In the genomic region with DNA sequence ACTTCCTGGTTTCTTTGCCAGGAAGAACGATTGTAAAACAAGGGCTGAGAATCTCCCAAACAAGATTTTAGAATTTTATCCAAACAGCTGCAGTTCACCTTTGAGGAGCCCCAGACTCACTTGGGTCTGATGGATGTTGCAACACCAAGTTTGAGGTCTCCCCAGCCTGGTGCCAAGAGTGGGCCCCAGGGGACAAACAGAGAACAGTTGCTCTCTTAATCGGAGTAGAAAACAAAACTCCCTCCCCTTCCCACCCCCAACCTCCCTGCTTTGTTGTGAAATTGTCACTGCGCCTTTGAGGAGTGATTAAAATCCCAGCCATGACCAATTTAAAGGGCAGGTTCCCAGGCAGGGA, we compare ENCODE assay signal across 10 cellular contexts.
DNase-seq lines count a peak whose midpoint lies in the region; TF ChIP-seq lines count a peak whose summit lies in the region.
"Had no signal": no experiment of that assay in that cellular context is flagged by ENCODE, and none has a peak within 500 bp of the region (broad histone marks: within the 10 kb centered on the region; RNA-seq: fewer than 3 reads in every experiment).

No MANE protein-coding gene starts in this region.

- DNase-seq in AG20443 (ENCODE audit: low spot score), result peak; percentile 23
- peak; percentile 35 for DNase-seq in MV-4-11 (lab: John Stamatoyannopoulos, UW)
- no peak for DNase-seq in nephron progenitor cell
- no peak for DNase-seq in NCI-H446 treated with DMSO at 0.1 percent for 48 hours (lab: John Stamatoyannopoulos, UW)
- DNase-seq in NCI-H1930 (lab: John Stamatoyannopoulos, UW), result no peak
- DNase-seq in SHP77 treated with DMSO at 0.1 percent for 48 hours (lab: John Stamatoyannopoulos, UW), result no peak
- no peak for DNase-seq in pons (ENCODE audit: low spot score)
- DNase-seq: CD4-positive, CD25-positive, alpha-beta regulatory T cell; trophoblast cell had no signal

- H3K36me3 ChIP-seq in duodenal mucosa (ENCODE audit: control insufficient read depth in 1 of 2, insufficient read depth in 2 of 2, low read length in 2 of 2), result no peaks in the 10 kb centered on the region

- H3K9me3 Mint-ChIP-seq in nephron progenitor cell, result peaks cover 17% of the 10 kb centered on the region
- H3K9me3 Mint-ChIP-seq: CD4-positive, CD25-positive, alpha-beta regulatory T cell had no signal

- no peak for TF ChIP-seq CTCF in nephron progenitor cell (IDR thresholded peaks at IDR 0.05)

- H3K4me1 ChIP-seq in duodenal mucosa (ENCODE audit: control insufficient read depth in 1 of 2, insufficient read depth in 2 of 2, low read length in 2 of 2), result peaks cover 47 to 55% of the 10 kb centered on the region in 2 donors

- peak overlapping the region in 1 of 2 donors; percentile 42 for H3K4me3 ChIP-seq in duodenal mucosa (ENCODE audit: low read depth in 1 of 2, low read length in 2 of 2)

- H3K27me3 ChIP-seq in duodenal mucosa (ENCODE audit: control insufficient read depth in 1 of 2, insufficient read depth in 2 of 2, low read length in 2 of 2), result no peaks in the 10 kb centered on the region

- peaks cover 20% of the 10 kb centered on the region for H3K36me3 Mint-ChIP-seq in nephron progenitor cell (ENCODE audit: low read depth)

- H3K27ac ChIP-seq in duodenal mucosa (ENCODE audit: low read depth, low read length), result peak overlapping the region; percentile 14

- peak overlapping the region; percentile 98 for H3K27ac Mint-ChIP-seq in nephron progenitor cell

- H3K4me1 Mint-ChIP-seq in nephron progenitor cell, result peaks cover 82% of the 10 kb centered on the region

- peak overlapping the region; percentile 60 for H3K4me3 Mint-ChIP-seq in nephron progenitor cell
- H3K4me3 Mint-ChIP-seq: CD4-positive, CD25-positive, alpha-beta regulatory T cell had no signal

- no peaks in the 10 kb centered on the region for H3K9me3 ChIP-seq in duodenal mucosa (ENCODE audit: control insufficient read depth in 1 of 2, low read length in 2 of 2)

- no peak overlapping the region for H3K9ac ChIP-seq in duodenal mucosa (ENCODE audit: low read depth in 1 of 2, low read length in 2 of 2)

- peaks cover 10% of the 10 kb centered on the region for H3K27me3 Mint-ChIP-seq in nephron progenitor cell (ENCODE audit: low read depth, poor library complexity)
- H3K27me3 Mint-ChIP-seq: CD4-positive, CD25-positive, alpha-beta regulatory T cell had no signal

Comparison
In these comparisons a context has a peak if more than half of its experiments do, and no peak if none do; other contexts are left out.
1. DNase-seq: peak in AG20443 (single experiment) and MV-4-11 (single experiment); none in nephron progenitor cell (single experiment), NCI-H446 treated with DMSO at 0.1 percent for 48 hours (single experiment), NCI-H1930 (0 of 2), SHP77 treated with DMSO at 0.1 percent for 48 hours (single experiment) and pons (single experiment).